In the genomic region with DNA sequence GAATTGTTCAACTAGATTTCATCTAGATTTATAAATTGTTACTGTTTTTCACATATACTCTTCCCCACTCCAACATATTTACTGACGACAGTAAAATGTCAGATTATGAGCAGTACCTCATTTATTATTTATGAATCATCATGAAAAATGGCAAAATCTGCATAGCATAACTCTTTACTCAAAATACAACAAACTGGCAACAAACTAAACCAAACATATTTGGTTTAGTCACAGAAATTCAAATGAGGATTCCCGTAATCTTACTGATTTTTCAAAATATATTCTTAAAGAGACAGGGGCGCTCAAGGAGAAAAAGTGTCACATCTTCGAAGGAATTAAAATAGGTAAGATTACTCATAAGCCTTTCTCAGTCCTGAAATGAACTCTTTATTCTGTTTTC, we compare ENCODE assay signal across 23 cellular contexts. TPM values are rescaled to one million over a fixed set of nuclear protein-coding genes. Genes with fewer than 3 reads are reported as not detected.
DNase-seq lines count a peak whose midpoint lies in the region; ATAC-seq and TF ChIP-seq lines count a peak whose summit lies in the region.
"Had no signal": no experiment of that assay in that cellular context is flagged by ENCODE, and none has a peak within 500 bp of the region (broad histone marks: within the 10 kb centered on the region; RNA-seq: fewer than 3 reads in every experiment).

No MANE protein-coding gene starts in this region.

- no peaks in the 10 kb centered on the region for H3K27me3 ChIP-seq in upper lobe of left lung
- H3K27me3 ChIP-seq in CD4-positive, alpha-beta T cell (ENCODE audit: control insufficient read depth, insufficient read depth, low read length): no peaks in the 10 kb centered on the region
- H3K27me3 ChIP-seq: adrenal gland; BLaER1 treated with 17β-estradiol and CSF1 and Interleukin-3, amounts not matched to agents 10 nM and 100 nM; esophagus muscularis mucosa had no signal

- H3K9me3 Mint-ChIP-seq in activated CD8-positive, alpha-beta memory T cell treated with anti-CD3 and anti-CD28 coated beads, Interleukin-2, amount 10 ng/mL, durations not matched to agents 7 days and 5 days (ENCODE audit: low read depth): no peaks in the 10 kb centered on the region
- H3K9me3 Mint-ChIP-seq in stimulated activated effector memory CD8-positive, alpha-beta T cell treated with anti-CD3 and anti-CD28 coated beads, Interleukin-12 subunit alpha, Interleukin-12 subunit beta, amount 100 ng/mL, for 72 hours: no peaks in the 10 kb centered on the region
- H3K9me3 Mint-ChIP-seq in CD4-positive, alpha-beta T cell: no peaks in the 10 kb centered on the region
- H3K9me3 Mint-ChIP-seq: central memory CD8-positive, alpha-beta T cell; T-cell had no signal

- CTCF ChIA-PET in activated CD8-positive, alpha-beta memory T cell treated with anti-CD3 and anti-CD28 coated beads, Interleukin-2, amount 10 ng/mL, durations not matched to agents 7 days and 5 days (lab: Charles Lee): interaction anchor here (1.2 kb wide), 1 partner anchor 9 kb away, joined by 3 read pairs; no protein-coding TSS in a partner anchor
- CTCF ChIA-PET in CD4-positive, alpha-beta T cell (lab: Charles Lee): no interaction called here

- H3K4me3 Mint-ChIP-seq in activated CD8-positive, alpha-beta memory T cell treated with anti-CD3 and anti-CD28 coated beads, Interleukin-2, amount 10 ng/mL, durations not matched to agents 7 days and 5 days: no peak overlapping the region
- no peak overlapping the region for H3K4me3 Mint-ChIP-seq in stimulated activated effector memory CD8-positive, alpha-beta T cell treated with anti-CD3 and anti-CD28 coated beads, Interleukin-12 subunit alpha, Interleukin-12 subunit beta, amount 100 ng/mL, for 72 hours
- no peak overlapping the region for H3K4me3 Mint-ChIP-seq in CD4-positive, alpha-beta T cell
- H3K4me3 Mint-ChIP-seq: central memory CD8-positive, alpha-beta T cell; neural crest cell; T-cell had no signal

- no peak for TF ChIP-seq CTCF in fibroblast of mammary gland (conservative IDR thresholded peaks at IDR 0.05; ENCODE audit: control insufficient read depth, insufficient read depth, low read depth, low read length)
- no peak for TF ChIP-seq CTCF in upper lobe of left lung (IDR thresholded peaks at IDR 0.05)
- TF ChIP-seq CTCF in CD4-positive, alpha-beta T cell (IDR thresholded peaks at IDR 0.05): no peak

- peak overlapping the region; percentile 20 for H3K27ac Mint-ChIP-seq in activated CD8-positive, alpha-beta memory T cell treated with anti-CD3 and anti-CD28 coated beads, Interleukin-2, amount 10 ng/mL, durations not matched to agents 7 days and 5 days
- H3K27ac Mint-ChIP-seq in stimulated activated effector memory CD8-positive, alpha-beta T cell treated with anti-CD3 and anti-CD28 coated beads, Interleukin-12 subunit alpha, Interleukin-12 subunit beta, amount 100 ng/mL, for 72 hours: no peak overlapping the region
- no peak overlapping the region for H3K27ac Mint-ChIP-seq in CD4-positive, alpha-beta T cell
- H3K27ac Mint-ChIP-seq: T-cell had no signal

- peaks cover 3% of the 10 kb centered on the region for H3K36me3 Mint-ChIP-seq in activated CD8-positive, alpha-beta memory T cell treated with anti-CD3 and anti-CD28 coated beads, Interleukin-2, amount 10 ng/mL, durations not matched to agents 7 days and 5 days
- H3K36me3 Mint-ChIP-seq in stimulated activated effector memory CD8-positive, alpha-beta T cell treated with anti-CD3 and anti-CD28 coated beads, Interleukin-12 subunit alpha, Interleukin-12 subunit beta, amount 100 ng/mL, for 72 hours: no peaks in the 10 kb centered on the region
- H3K36me3 Mint-ChIP-seq in CD4-positive, alpha-beta T cell (ENCODE audit: low read depth): no peaks in the 10 kb centered on the region
- H3K36me3 Mint-ChIP-seq: T-cell had no signal

- intact Hi-C loops in CD4-positive, alpha-beta T cell (cut with DNase I, micrococcal nuclease): no loop called here

- H3K27ac ChIP-seq in upper lobe of left lung: no peak overlapping the region
- no peak overlapping the region for H3K27ac ChIP-seq in CD4-positive, alpha-beta T cell (ENCODE audit: low read depth, low read length)
- H3K27ac ChIP-seq: BLaER1 treated with 17β-estradiol and CSF1 and Interleukin-3, amounts not matched to agents 10 nM and 100 nM; esophagus muscularis mucosa had no signal

- no peak for ATAC-seq in activated CD8-positive, alpha-beta memory T cell treated with anti-CD3 and anti-CD28 coated beads, Interleukin-2, amount 10 ng/mL, durations not matched to agents 7 days and 5 days
- ATAC-seq in SK-N-SH treated with all-trans-retinoic acid at 6 μM for 48 hours (peak; percentile 70), upper lobe of left lung (ENCODE audit: low FRiP score in 2 of 2) (no peak)
- ATAC-seq in stimulated activated effector memory CD8-positive, alpha-beta T cell treated with anti-CD3 and anti-CD28 coated beads, Interleukin-12 subunit alpha, Interleukin-12 subunit beta, amount 100 ng/mL, for 72 hours: peak; percentile 35
- no peak for ATAC-seq in CD4-positive, alpha-beta T cell (ENCODE audit: poor library complexity)
- ATAC-seq: T-cell had no signal

- peaks cover 42% of the 10 kb centered on the region for H3K4me1 Mint-ChIP-seq in activated CD8-positive, alpha-beta memory T cell treated with anti-CD3 and anti-CD28 coated beads, Interleukin-2, amount 10 ng/mL, durations not matched to agents 7 days and 5 days
- H3K4me1 Mint-ChIP-seq in stimulated activated effector memory CD8-positive, alpha-beta T cell treated with anti-CD3 and anti-CD28 coated beads, Interleukin-12 subunit alpha, Interleukin-12 subunit beta, amount 100 ng/mL, for 72 hours: peaks cover 20% of the 10 kb centered on the region
- H3K4me1 Mint-ChIP-seq in CD4-positive, alpha-beta T cell (ENCODE audit: low read depth): no peaks in the 10 kb centered on the region
- H3K4me1 Mint-ChIP-seq: central memory CD8-positive, alpha-beta T cell; neural crest cell had no signal

- POLR2A ChIA-PET in CD4-positive, alpha-beta T cell (lab: Charles Lee): interaction anchor here (0.6 kb wide), 1 partner anchor 717 kb away, joined by 3 read pairs; no protein-coding TSS in a partner anchor

- no peak overlapping the region for H3K4me3 ChIP-seq in fibroblast of mammary gland (ENCODE audit: control insufficient read depth, low read depth, low read length)
- H3K4me3 ChIP-seq in upper lobe of left lung: no peak overlapping the region
- H3K4me3 ChIP-seq: adrenal gland; BLaER1 treated with 17β-estradiol and CSF1 and Interleukin-3, amounts not matched to agents 10 nM and 100 nM; esophagus muscularis mucosa had no signal

- no peaks in the 10 kb centered on the region for H3K9me3 ChIP-seq in upper lobe of left lung
- H3K9me3 ChIP-seq in CD4-positive, alpha-beta T cell (ENCODE audit: control insufficient read depth, low read length): no peaks in the 10 kb centered on the region
- H3K9me3 ChIP-seq: adrenal gland; BLaER1 treated with 17β-estradiol and CSF1 and Interleukin-3, amounts not matched to agents 10 nM and 100 nM; esophagus muscularis mucosa had no signal

- DNase-seq in activated CD8-positive, alpha-beta memory T cell treated with anti-CD3 and anti-CD28 coated beads, Interleukin-2, amount 10 ng/mL, durations not matched to agents 7 days and 5 days: no peak
- no peak for DNase-seq in activated CD8-positive, alpha-beta memory T cell treated with anti-CD3 and anti-CD28 coated beads, Interleukin-2, amount 50 U/mL, for 48 hours
- DNase-seq in fibroblast of mammary gland (ENCODE audit: low read depth): peak; percentile 61
- DNase-seq in stimulated activated effector memory CD8-positive, alpha-beta T cell treated with anti-CD3 and anti-CD28 coated beads, Interleukin-12 subunit alpha, Interleukin-12 subunit beta, amount 100 ng/mL, for 72 hours (ENCODE audit: low spot score in 2 of 2): no peak
- no peak for DNase-seq in pons (ENCODE audit: low spot score)
- no peak for DNase-seq in upper lobe of left lung
- no peak for DNase-seq in CD4-positive, alpha-beta T cell
- DNase-seq: 8988T; activated effector memory CD4-positive, alpha-beta T cell treated with Interleukin-2 at 50 U/mL for 16 hours; adrenal gland; NCI-H146; NCI-H2171; SHP77 treated with DMSO at 0.1 percent for 48 hours; stimulated activated CD4-positive, alpha-beta T cell treated with anti-CD3 and anti-CD28 coated beads, Interleukin-4, amount 100 ng/mL, for 24 hours; T-cell had no signal

- TF ChIP-seq POLR2A in upper lobe of left lung (IDR thresholded peaks at IDR 0.05): no peak

- no peaks in the 10 kb centered on the region for H3K36me3 ChIP-seq in upper lobe of left lung
- H3K36me3 ChIP-seq: adrenal gland; BLaER1 treated with 17β-estradiol and CSF1 and Interleukin-3, amounts not matched to agents 10 nM and 100 nM; esophagus muscularis mucosa had no signal

- 82 to 85% methylated on average over 4 of the region's 4 CpGs for WGBS in upper lobe of left lung, 2 donors

- no peaks in the 10 kb centered on the region for H3K27me3 Mint-ChIP-seq in activated CD8-positive, alpha-beta memory T cell treated with anti-CD3 and anti-CD28 coated beads, Interleukin-2, amount 10 ng/mL, durations not matched to agents 7 days and 5 days
- H3K27me3 Mint-ChIP-seq in CD4-positive, alpha-beta T cell: no peaks in the 10 kb centered on the region
- H3K27me3 Mint-ChIP-seq: T-cell had no signal

- TF ChIP-seq EP300 in upper lobe of left lung (IDR thresholded peaks at IDR 0.05): no peak

- peaks cover 0 to 4% (median 0%) of the 10 kb centered on the region in 4 donors for H3K4me1 ChIP-seq in upper lobe of left lung
- H3K4me1 ChIP-seq: esophagus muscularis mucosa had no signal

TF ChIP-seq in SK-N-SH treated with all-trans-retinoic acid at 6 μM for 48 hours, 23 proteins besides CTCF, POLR2A, EP300 and RAD21:
- peak; percentile 41 for TF ChIP-seq ISL1 (CRISPR knock-in tag; IDR thresholded peaks at IDR 0.05)
- TF ChIP-seq ZFP3 (CRISPR knock-in tag; IDR thresholded peaks at IDR 0.05): no peak
- TF ChIP-seq SNAI2 (CRISPR knock-in tag; IDR thresholded peaks at IDR 0.05): no peak

RNA-seq across cellular contexts. Expression of a gene that starts 3.0 kb away (rescaled TPM):
- under 1 TPM; 0.40 to 0.53 TPM for total RNA-seq in activated CD8-positive, alpha-beta memory T cell treated with anti-CD3 and anti-CD28 coated beads, Interleukin-2, amount 10 ng/mL, durations not matched to agents 7 days and 5 days
- under 1 TPM in 3 of 6 donors, not detected in 3; 0.30 to 0.69 (median 0.34) TPM for total RNA-seq in upper lobe of left lung
- total RNA-seq in CD4-positive, alpha-beta T cell: not detected
- total RNA-seq: adrenal gland, esophagus muscularis mucosa, mucosa of gallbladder, neural crest cell, T-cell had no signal

RNA-seq across cellular contexts. Expression of a gene that starts 9.7 kb away (rescaled TPM):
- total RNA-seq in activated CD8-positive, alpha-beta memory T cell treated with anti-CD3 and anti-CD28 coated beads, Interleukin-2, amount 10 ng/mL, durations not matched to agents 7 days and 5 days: not detected
- 10 to 100 TPM in 2 of 6 donors, 1 to 10 TPM in 3, under 1 TPM in 1; 0.67 to 13.4 (median 3.2) TPM for total RNA-seq in upper lobe of left lung
- total RNA-seq in CD4-positive, alpha-beta T cell: under 1 TPM in 1 of 2 experiments, not detected in 1; 0.08 TPM
- total RNA-seq: G401, neural crest cell, pulmonary artery endothelial cell, T-cell had no signal

RNA-seq across cellular contexts. Expression of a gene that starts 41.3 kb away (rescaled TPM):
- 1 to 10 TPM; 2.2 to 4.7 TPM for total RNA-seq in activated CD8-positive, alpha-beta memory T cell treated with anti-CD3 and anti-CD28 coated beads, Interleukin-2, amount 10 ng/mL, durations not matched to agents 7 days and 5 days
- total RNA-seq in upper lobe of left lung: 1 to 10 TPM; 1.7 to 6.2 (median 3.9) TPM
- under 1 TPM in 1 of 2 experiments, not detected in 1; 0.22 TPM for total RNA-seq in CD4-positive, alpha-beta T cell
- total RNA-seq: G401, neural crest cell, pulmonary artery endothelial cell had no signal

Comparison
In these comparisons a context has a peak if more than half of its experiments do, and no peak if none do; other contexts are left out.
1. ATAC-seq: peak in SK-N-SH treated with all-trans-retinoic acid at 6 μM for 48 hours (single experiment) and stimulated activated effector memory CD8-positive, alpha-beta T cell treated with anti-CD3 and anti-CD28 coated beads, Interleukin-12 subunit alpha, Interleukin-12 subunit beta, amount 100 ng/mL, for 72 hours (single experiment); none in activated CD8-positive, alpha-beta memory T cell treated with anti-CD3 and anti-CD28 coated beads, Interleukin-2, amount 10 ng/mL, durations not matched to agents 7 days and 5 days (single experiment), upper lobe of left lung (0 of 2) and CD4-positive, alpha-beta T cell (single experiment).